1 cellular context compared by ENCODE assay signal in the genomic region with DNA sequence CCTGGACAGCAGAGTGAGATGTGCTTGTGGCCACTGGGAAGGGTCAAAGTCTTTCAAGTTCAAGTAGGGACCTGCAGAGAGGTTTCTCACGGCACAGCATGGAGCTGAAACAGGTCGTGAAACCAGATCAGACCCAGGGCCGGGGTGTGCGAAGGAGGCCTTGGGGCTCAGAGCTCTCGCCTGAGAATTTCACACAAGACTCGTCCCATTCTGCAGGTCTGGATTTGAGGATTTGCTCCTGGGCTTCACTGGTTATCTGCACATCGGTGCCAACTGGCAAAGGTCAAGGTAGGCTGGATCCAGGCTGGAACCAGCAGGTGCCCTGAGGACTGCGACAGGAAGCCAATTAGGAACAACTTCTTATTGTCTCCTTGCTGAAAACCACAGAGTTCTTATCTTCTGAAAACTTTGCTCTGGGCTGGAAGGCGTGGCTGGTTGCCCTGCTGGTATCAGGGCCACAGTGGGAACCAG.
TF ChIP-seq lines count a peak whose summit lies in the region.

No MANE protein-coding gene starts in this region.

TF ChIP-seq in GM23338, 12 proteins besides CTCF, POLR2A, EP300 and RAD21:
- TF ChIP-seq JUNB (IDR thresholded peaks at IDR 0.05; ENCODE audit: unreplicated experiment): no peak
- TF ChIP-seq, protein P1, sequence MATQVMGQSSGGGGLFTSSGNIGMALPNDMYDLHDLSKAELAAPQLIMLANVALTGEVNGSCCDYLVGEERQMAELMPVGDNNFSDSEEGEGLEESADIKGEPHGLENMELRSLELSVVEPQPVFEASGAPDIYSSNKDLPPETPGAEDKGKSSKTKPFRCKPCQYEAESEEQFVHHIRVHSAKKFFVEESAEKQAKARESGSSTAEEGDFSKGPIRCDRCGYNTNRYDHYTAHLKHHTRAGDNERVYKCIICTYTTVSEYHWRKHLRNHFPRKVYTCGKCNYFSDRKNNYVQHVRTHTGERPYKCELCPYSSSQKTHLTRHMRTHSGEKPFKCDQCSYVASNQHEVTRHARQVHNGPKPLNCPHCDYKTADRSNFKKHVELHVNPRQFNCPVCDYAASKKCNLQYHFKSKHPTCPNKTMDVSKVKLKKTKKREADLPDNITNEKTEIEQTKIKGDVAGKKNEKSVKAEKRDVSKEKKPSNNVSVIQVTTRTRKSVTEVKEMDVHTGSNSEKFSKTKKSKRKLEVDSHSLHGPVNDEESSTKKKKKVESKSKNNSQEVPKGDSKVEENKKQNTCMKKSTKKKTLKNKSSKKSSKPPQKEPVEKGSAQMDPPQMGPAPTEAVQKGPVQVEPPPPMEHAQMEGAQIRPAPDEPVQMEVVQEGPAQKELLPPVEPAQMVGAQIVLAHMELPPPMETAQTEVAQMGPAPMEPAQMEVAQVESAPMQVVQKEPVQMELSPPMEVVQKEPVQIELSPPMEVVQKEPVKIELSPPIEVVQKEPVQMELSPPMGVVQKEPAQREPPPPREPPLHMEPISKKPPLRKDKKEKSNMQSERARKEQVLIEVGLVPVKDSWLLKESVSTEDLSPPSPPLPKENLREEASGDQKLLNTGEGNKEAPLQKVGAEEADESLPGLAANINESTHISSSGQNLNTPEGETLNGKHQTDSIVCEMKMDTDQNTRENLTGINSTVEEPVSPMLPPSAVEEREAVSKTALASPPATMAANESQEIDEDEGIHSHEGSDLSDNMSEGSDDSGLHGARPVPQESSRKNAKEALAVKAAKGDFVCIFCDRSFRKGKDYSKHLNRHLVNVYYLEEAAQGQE (IDR thresholded peaks at IDR 0.05; ENCODE audit: unreplicated experiment): no peak
- no peak for TF ChIP-seq ZNF331 (CRISPR knock-in tag; IDR thresholded peaks at IDR 0.05; ENCODE audit: low read depth)
- TF ChIP-seq ZNF114 (CRISPR knock-in tag; IDR thresholded peaks at IDR 0.05): no peak
- TF ChIP-seq, protein P2, sequence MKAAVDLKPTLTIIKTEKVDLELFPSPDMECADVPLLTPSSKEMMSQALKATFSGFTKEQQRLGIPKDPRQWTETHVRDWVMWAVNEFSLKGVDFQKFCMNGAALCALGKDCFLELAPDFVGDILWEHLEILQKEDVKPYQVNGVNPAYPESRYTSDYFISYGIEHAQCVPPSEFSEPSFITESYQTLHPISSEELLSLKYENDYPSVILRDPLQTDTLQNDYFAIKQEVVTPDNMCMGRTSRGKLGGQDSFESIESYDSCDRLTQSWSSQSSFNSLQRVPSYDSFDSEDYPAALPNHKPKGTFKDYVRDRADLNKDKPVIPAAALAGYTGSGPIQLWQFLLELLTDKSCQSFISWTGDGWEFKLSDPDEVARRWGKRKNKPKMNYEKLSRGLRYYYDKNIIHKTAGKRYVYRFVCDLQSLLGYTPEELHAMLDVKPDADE (IDR thresholded peaks at IDR 0.05): no peak
